In genomic region chr4:16794816-16795445, GRCh38 we compare ENCODE assay signal across 9 cellular contexts.
DNase-seq lines count a peak whose midpoint lies in the region; ATAC-seq and TF ChIP-seq lines count a peak whose summit lies in the region.
"Had no signal": no experiment of that assay in that cellular context is flagged by ENCODE, and none has a peak within 500 bp of the region (broad histone marks: within the 10 kb centered on the region; RNA-seq: fewer than 3 reads in every experiment).

No MANE protein-coding gene starts in this region.

- no peak for ATAC-seq in GM18517 (IDR thresholded peaks at IDR 0.05; ENCODE audit: unreplicated experiment)
- ATAC-seq in HG03139 (IDR thresholded peaks at IDR 0.05; ENCODE audit: unreplicated experiment), result no peak

- no peaks in the 10 kb centered on the region for H3K27me3 Mint-ChIP-seq in activated CD4-positive, alpha-beta memory T cell treated with anti-CD3 and anti-CD28 coated beads for 36 hours

- H3K27me3 ChIP-seq in KMS-11 (ENCODE audit: insufficient read depth, low read depth), result no peaks in the 10 kb centered on the region

- POLR2A ChIA-PET in activated CD4-positive, alpha-beta memory T cell treated with anti-CD3 and anti-CD28 coated beads for 36 hours (lab: Charles Lee), result no interaction called here

- no peaks in the 10 kb centered on the region for H3K36me3 Mint-ChIP-seq in activated CD4-positive, alpha-beta memory T cell treated with anti-CD3 and anti-CD28 coated beads for 36 hours

- no peak overlapping the region for H3K4me3 Mint-ChIP-seq in activated CD4-positive, alpha-beta memory T cell treated with anti-CD3 and anti-CD28 coated beads for 36 hours
- H3K4me3 Mint-ChIP-seq: stimulated activated naive CD8-positive, alpha-beta T cell treated with anti-CD3 and anti-CD28 coated beads, Interleukin-15, Interleukin-2, amounts not matched to agents 100 ng/mL and 50 ng/mL, for 24 hours had no signal

- no peak overlapping the region for H3K27ac ChIP-seq in KMS-11

- peak; percentile 0 for DNase-seq in NOMO-1 treated with DMSO at 0.1 percent for 48 hours (lab: John Stamatoyannopoulos, UW; ENCODE audit: unreplicated experiment)
- DNase-seq in NOMO-1 treated with dmso at 0.1 percent for 144 hours (lab: John Stamatoyannopoulos, UW; ENCODE audit: unreplicated experiment), result no peak
- peak; percentile 33 for DNase-seq in activated CD4-positive, alpha-beta memory T cell treated with anti-CD3 and anti-CD28 coated beads for 36 hours
- DNase-seq in globus pallidus (ENCODE audit: low spot score), result peak; percentile 35
- peak; percentile 36 for DNase-seq in pulmonary artery endothelial cell (ENCODE audit: low read depth, low spot score)

- intact Hi-C loops in activated CD4-positive, alpha-beta memory T cell treated with anti-CD3 and anti-CD28 coated beads for 36 hours (cut with micrococcal nuclease), result loop anchor here (2.0 kb wide), 2 partner anchors 122 to 530 kb away; no protein-coding TSS in a partner anchor

- no peaks in the 10 kb centered on the region for H3K4me1 Mint-ChIP-seq in activated CD4-positive, alpha-beta memory T cell treated with anti-CD3 and anti-CD28 coated beads for 36 hours (ENCODE audit: low read depth)

- no peaks in the 10 kb centered on the region for H3K36me3 ChIP-seq in KMS-11 (ENCODE audit: insufficient read depth)

- no peak overlapping the region for H3K4me3 ChIP-seq in KMS-11 (IDR thresholded peaks at IDR 0.05; ENCODE audit: insufficient read depth, low read depth, low read length)

- no peak overlapping the region for H3K9ac ChIP-seq in KMS-11

- no peak overlapping the region for H2AFZ ChIP-seq in KMS-11 (ENCODE audit: low read depth)

- H3K9me3 Mint-ChIP-seq in activated CD4-positive, alpha-beta memory T cell treated with anti-CD3 and anti-CD28 coated beads for 36 hours, result no peaks in the 10 kb centered on the region
- H3K9me3 Mint-ChIP-seq: stimulated activated naive CD8-positive, alpha-beta T cell treated with anti-CD3 and anti-CD28 coated beads, Interleukin-15, Interleukin-2, amounts not matched to agents 100 ng/mL and 50 ng/mL, for 24 hours had no signal

- no peak overlapping the region for H3K4me2 ChIP-seq in KMS-11

- H3K4me1 ChIP-seq in KMS-11 (ENCODE audit: low read depth, poor library complexity, severe bottlenecking), result no peaks in the 10 kb centered on the region

- H3K79me2 ChIP-seq in KMS-11 (ENCODE audit: insufficient read depth, low read depth), result no peaks in the 10 kb centered on the region

- CTCF ChIA-PET in activated CD4-positive, alpha-beta memory T cell treated with anti-CD3 and anti-CD28 coated beads for 36 hours (lab: Charles Lee), result interaction anchor here (0.6 to 1.5 kb wide), 8 partner anchors 9 to 684 kb away, joined by 3 to 5 read pairs (median 3); no protein-coding TSS in a partner anchor

- peak; percentile 56 for TF ChIP-seq CTCF in KMS-11 (conservative IDR thresholded peaks at IDR 0.05; ENCODE audit: low read depth, low read length)

- H3K27ac Mint-ChIP-seq in activated CD4-positive, alpha-beta memory T cell treated with anti-CD3 and anti-CD28 coated beads for 36 hours, result no peak overlapping the region
- H3K27ac Mint-ChIP-seq: stimulated activated naive CD8-positive, alpha-beta T cell treated with anti-CD3 and anti-CD28 coated beads, Interleukin-15, Interleukin-2, amounts not matched to agents 100 ng/mL and 50 ng/mL, for 24 hours had no signal

- H4K20me1 ChIP-seq in KMS-11 (ENCODE audit: insufficient read depth), result no peaks in the 10 kb centered on the region
